In the genomic region with DNA sequence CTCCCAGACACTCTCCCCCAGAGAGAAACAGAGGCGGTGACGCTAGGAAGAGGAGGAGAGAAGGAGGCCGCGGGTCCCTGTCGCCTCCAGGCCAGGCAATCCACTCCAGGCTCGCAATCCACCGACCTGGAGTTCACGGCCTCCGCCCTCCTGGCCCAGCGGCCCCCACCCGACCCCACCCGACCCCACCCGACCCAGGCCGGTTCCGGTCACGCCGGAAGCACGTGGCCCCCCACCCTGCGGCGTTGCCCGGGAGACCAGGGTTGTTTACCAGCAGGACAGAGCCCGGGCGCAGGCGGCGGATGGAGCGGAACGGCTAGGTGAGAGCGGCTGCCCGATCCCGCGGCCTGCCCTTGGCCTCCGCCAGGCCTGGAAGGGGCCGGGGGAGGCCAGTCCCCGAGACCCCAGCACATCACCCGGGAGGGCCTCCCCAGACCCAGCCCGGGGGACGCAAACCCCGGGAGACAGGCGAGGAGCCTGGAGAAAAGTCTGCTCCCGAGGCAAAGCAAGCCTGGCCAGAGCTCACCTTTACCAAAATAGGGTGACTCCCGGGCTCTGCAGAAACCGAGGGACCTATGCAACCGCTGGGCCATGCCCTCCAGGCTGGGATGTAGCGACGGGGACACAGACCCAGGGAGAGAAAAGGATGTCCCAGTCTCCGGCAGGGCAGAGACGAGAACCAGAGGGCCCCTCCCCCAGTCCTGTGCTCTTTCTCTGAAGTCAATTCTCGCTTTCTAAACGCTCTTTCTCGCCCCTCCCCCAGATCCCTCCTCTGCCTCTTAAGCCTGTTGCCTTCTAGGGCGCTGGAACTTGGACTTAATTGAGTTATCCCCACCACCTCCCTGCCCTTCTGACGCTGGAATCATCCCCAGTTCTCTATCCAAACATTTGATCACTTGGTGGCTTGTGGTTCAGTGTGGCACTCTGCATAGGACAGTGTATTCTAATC, we compare ENCODE assay signal across 1 cellular context.
A peak's percentile ranks its signal among the peaks of the same experiment; 100 is the strongest.
TF ChIP-seq lines count a peak whose summit lies in the region.

Gene PLA2G2C, minus strand, starts transcription at position 685 of the 949 bp plus-strand sequence. CDS start 9,155 bp downstream, outside the sequence.
A gene with protein sequence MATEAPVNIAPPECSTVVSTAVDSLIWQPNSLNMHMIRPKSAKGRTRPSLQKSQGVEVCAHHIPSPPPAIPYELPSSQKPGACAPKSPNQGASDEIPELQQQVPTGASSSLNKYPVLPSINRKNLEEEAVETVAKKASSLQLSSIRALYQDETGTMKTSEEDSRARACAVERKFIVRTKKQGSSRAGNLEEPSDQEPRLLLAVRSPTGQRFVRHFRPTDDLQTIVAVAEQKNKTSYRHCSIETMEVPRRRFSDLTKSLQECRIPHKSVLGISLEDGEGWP (plus strand): TSS at position 263 of the 949 bp plus-strand sequence. CDS start 4,466 bp downstream, outside the sequence.

TF ChIP-seq in K562, 482 proteins besides CTCF, POLR2A, EP300 and RAD21 (continued from another document and continues in another):
- TF ChIP-seq SAFB2 (IDR thresholded peaks at IDR 0.05; ENCODE audit: borderline replicate concordance, low read depth, low read length, severe bottlenecking) (no peak), ZFP30 (CRISPR knock-in tag; IDR thresholded peaks at IDR 0.05; ENCODE audit: borderline replicate concordance) (no peak), NR3C1 (CRISPR knock-in tag; IDR thresholded peaks at IDR 0.05) (0 out of 2 replicates have a peak, but pooled peaks have one; percentile 35), ELF1 (tag; IDR thresholded peaks at IDR 0.05) (peak; percentile 59), RBM22 (IDR thresholded peaks at IDR 0.05; ENCODE audit: low read depth, low read length, poor library complexity, severe bottlenecking) (peak; percentile 92), PHTF2 (CRISPR knock-in tag; IDR thresholded peaks at IDR 0.05) (no peak), HIVEP1 (CRISPR knock-in tag; IDR thresholded peaks at IDR 0.05) (no peak), USF2 (CRISPR knock-in tag; IDR thresholded peaks at IDR 0.05) (peak; percentile 76), CREB1 (IDR thresholded peaks at IDR 0.05) (0 out of 2 replicates have a peak, but pooled peaks have one; percentile 20), CREB1 (CRISPR knock-in tag; IDR thresholded peaks at IDR 0.05) (no peak), NR2C1 (IDR thresholded peaks at IDR 0.05) (peak; percentile 59), NR2C1 (tag; IDR thresholded peaks at IDR 0.05) (no peak), WHSC1 (IDR thresholded peaks at IDR 0.05; ENCODE audit: low read length) (no peak), CBX3 (IDR thresholded peaks at IDR 0.05; ENCODE audit: borderline replicate concordance in 1 of 2, low read length in 2 of 2) (no peak), ZNF12 (CRISPR knock-in tag; IDR thresholded peaks at IDR 0.05) (no peak), TAF9B (IDR thresholded peaks at IDR 0.05; ENCODE audit: partially characterized antibody) (no peak), CBFA2T2 (conservative IDR thresholded peaks at IDR 0.05) (no peak), HCFC1 (IDR thresholded peaks at IDR 0.05; ENCODE audit: low read depth, low read length) (peak; percentile 45; the same call in 1 of the 2 replicates), TEAD1 (CRISPR knock-in tag; IDR thresholded peaks at IDR 0.05) (no peak), NFE2 (IDR thresholded peaks at IDR 0.05; ENCODE audit: low read depth) (no peak), HMG20A (CRISPR knock-in tag; conservative IDR thresholded peaks at IDR 0.05) (no peak), CEBPZ (IDR thresholded peaks at IDR 0.05; ENCODE audit: borderline replicate concordance, low read depth, low read length) (no peak), BRD4 (IDR thresholded peaks at IDR 0.05) (peak; percentile 28), SUPT5H (IDR thresholded peaks at IDR 0.05) (peak; percentile 67; the same call in 1 of the 2 replicates), THAP12 (CRISPR knock-in tag; IDR thresholded peaks at IDR 0.05) (no peak), ZNF133 (CRISPR knock-in tag; IDR thresholded peaks at IDR 0.05) (no peak), KDM4B (IDR thresholded peaks at IDR 0.05; ENCODE audit: borderline replicate concordance in 2 of 2, low read depth in 1 of 2) (no peak), PHB (CRISPR knock-in tag; IDR thresholded peaks at IDR 0.05) (no peak), TAF1 (IDR thresholded peaks at IDR 0.05; ENCODE audit: control insufficient read depth, extremely low read depth, insufficient read depth, low read length, severe bottlenecking) (peak; percentile 52), ILK (tag; IDR thresholded peaks at IDR 0.05; ENCODE audit: borderline replicate concordance, low read depth) (no peak), ZKSCAN1 (IDR thresholded peaks at IDR 0.05; ENCODE audit: low read depth, low read length) (0 out of 2 replicates have a peak, but pooled peaks have one; percentile 8), PKNOX1 (IDR thresholded peaks at IDR 0.05) (no peak), HNRNPLL (IDR thresholded peaks at IDR 0.05; ENCODE audit: low read depth, low read length, poor library complexity, severe bottlenecking) (peak; percentile 88), MCM7 (IDR thresholded peaks at IDR 0.05) (no peak)
- TF ChIP-seq, protein P1, sequence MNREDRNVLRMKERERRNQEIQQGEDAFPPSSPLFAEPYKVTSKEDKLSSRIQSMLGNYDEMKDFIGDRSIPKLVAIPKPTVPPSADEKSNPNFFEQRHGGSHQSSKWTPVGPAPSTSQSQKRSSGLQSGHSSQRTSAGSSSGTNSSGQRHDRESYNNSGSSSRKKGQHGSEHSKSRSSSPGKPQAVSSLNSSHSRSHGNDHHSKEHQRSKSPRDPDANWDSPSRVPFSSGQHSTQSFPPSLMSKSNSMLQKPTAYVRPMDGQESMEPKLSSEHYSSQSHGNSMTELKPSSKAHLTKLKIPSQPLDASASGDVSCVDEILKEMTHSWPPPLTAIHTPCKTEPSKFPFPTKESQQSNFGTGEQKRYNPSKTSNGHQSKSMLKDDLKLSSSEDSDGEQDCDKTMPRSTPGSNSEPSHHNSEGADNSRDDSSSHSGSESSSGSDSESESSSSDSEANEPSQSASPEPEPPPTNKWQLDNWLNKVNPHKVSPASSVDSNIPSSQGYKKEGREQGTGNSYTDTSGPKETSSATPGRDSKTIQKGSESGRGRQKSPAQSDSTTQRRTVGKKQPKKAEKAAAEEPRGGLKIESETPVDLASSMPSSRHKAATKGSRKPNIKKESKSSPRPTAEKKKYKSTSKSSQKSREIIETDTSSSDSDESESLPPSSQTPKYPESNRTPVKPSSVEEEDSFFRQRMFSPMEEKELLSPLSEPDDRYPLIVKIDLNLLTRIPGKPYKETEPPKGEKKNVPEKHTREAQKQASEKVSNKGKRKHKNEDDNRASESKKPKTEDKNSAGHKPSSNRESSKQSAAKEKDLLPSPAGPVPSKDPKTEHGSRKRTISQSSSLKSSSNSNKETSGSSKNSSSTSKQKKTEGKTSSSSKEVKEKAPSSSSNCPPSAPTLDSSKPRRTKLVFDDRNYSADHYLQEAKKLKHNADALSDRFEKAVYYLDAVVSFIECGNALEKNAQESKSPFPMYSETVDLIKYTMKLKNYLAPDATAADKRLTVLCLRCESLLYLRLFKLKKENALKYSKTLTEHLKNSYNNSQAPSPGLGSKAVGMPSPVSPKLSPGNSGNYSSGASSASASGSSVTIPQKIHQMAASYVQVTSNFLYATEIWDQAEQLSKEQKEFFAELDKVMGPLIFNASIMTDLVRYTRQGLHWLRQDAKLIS (CRISPR knock-in tag; IDR thresholded peaks at IDR 0.05) = peak; percentile 35; the same call in 1 of the 2 replicates
- TF ChIP-seq, protein P2, sequence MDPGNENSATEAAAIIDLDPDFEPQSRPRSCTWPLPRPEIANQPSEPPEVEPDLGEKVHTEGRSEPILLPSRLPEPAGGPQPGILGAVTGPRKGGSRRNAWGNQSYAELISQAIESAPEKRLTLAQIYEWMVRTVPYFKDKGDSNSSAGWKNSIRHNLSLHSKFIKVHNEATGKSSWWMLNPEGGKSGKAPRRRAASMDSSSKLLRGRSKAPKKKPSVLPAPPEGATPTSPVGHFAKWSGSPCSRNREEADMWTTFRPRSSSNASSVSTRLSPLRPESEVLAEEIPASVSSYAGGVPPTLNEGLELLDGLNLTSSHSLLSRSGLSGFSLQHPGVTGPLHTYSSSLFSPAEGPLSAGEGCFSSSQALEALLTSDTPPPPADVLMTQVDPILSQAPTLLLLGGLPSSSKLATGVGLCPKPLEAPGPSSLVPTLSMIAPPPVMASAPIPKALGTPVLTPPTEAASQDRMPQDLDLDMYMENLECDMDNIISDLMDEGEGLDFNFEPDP (CRISPR knock-in tag; IDR thresholded peaks at IDR 0.05) = no peak
- TF ChIP-seq, protein P3, sequence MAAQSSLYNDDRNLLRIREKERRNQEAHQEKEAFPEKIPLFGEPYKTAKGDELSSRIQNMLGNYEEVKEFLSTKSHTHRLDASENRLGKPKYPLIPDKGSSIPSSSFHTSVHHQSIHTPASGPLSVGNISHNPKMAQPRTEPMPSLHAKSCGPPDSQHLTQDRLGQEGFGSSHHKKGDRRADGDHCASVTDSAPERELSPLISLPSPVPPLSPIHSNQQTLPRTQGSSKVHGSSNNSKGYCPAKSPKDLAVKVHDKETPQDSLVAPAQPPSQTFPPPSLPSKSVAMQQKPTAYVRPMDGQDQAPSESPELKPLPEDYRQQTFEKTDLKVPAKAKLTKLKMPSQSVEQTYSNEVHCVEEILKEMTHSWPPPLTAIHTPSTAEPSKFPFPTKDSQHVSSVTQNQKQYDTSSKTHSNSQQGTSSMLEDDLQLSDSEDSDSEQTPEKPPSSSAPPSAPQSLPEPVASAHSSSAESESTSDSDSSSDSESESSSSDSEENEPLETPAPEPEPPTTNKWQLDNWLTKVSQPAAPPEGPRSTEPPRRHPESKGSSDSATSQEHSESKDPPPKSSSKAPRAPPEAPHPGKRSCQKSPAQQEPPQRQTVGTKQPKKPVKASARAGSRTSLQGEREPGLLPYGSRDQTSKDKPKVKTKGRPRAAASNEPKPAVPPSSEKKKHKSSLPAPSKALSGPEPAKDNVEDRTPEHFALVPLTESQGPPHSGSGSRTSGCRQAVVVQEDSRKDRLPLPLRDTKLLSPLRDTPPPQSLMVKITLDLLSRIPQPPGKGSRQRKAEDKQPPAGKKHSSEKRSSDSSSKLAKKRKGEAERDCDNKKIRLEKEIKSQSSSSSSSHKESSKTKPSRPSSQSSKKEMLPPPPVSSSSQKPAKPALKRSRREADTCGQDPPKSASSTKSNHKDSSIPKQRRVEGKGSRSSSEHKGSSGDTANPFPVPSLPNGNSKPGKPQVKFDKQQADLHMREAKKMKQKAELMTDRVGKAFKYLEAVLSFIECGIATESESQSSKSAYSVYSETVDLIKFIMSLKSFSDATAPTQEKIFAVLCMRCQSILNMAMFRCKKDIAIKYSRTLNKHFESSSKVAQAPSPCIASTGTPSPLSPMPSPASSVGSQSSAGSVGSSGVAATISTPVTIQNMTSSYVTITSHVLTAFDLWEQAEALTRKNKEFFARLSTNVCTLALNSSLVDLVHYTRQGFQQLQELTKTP (IDR thresholded peaks at IDR 0.05; ENCODE audit: low read depth in 1 of 2, partially characterized antibody in 2 of 2) = peak; percentile 25 to 78
